13 cellular contexts compared by ENCODE assay signal in the genomic region with DNA sequence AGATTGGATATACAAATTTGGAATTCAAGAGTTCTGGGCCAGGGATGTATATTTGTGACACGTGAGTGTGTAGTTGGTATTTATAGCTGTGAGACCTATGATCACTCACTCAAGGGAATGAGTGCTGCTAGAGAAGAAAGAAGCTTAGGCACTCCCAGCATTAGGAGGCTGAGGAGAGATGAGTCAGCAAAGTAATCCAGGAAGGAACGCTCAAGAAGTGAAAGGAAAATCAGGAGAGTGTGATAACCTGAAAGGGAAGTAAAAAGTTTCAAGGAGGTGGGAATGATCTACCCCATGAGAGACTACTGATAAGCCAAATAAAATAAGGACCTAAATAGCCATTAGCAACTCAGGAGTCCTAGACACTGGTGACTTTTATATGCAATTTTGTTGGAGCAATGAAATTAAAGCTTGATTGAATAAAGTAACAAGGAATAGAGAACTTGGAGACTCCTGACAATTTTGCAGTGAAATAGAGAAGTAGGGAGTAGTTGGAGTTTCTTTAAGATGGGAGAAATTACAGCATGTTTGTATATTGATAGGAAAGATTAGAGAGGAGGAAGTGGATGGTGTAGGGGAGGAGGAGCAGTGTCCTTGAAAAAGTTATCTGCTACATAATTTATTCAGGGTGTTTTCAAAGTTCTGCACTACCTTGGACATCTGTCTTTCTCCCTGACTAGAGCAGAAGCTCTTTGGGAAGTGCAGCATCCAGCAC.
DNase-seq lines count a peak whose midpoint lies in the region; ATAC-seq, FAIRE-seq and TF ChIP-seq lines count a peak whose summit lies in the region.
"Had no signal": no experiment of that assay in that cellular context is flagged by ENCODE, and none has a peak within 500 bp of the region (broad histone marks: within the 10 kb centered on the region; RNA-seq: fewer than 3 reads in every experiment).

No MANE protein-coding gene starts in this region.

- no peaks in the 10 kb centered on the region for H3K9me3 Mint-ChIP-seq in CD4-positive, alpha-beta T cell
- H3K9me3 Mint-ChIP-seq: activated naive CD4-positive, alpha-beta T cell treated with anti-CD3 and anti-CD28 coated beads, Interleukin-2, amount 10 ng/mL, durations not matched to agents 7 days and 5 days had no signal

- no peak overlapping the region for H3K4me3 Mint-ChIP-seq in CD4-positive, alpha-beta T cell
- H3K4me3 Mint-ChIP-seq: activated naive CD4-positive, alpha-beta T cell treated with anti-CD3 and anti-CD28 coated beads, Interleukin-2, amount 10 ng/mL, durations not matched to agents 7 days and 5 days had no signal

- H3K36me3 Mint-ChIP-seq in CD4-positive, alpha-beta T cell (ENCODE audit: low read depth): no peaks in the 10 kb centered on the region
- H3K36me3 Mint-ChIP-seq: activated naive CD4-positive, alpha-beta T cell treated with anti-CD3 and anti-CD28 coated beads, Interleukin-2, amount 10 ng/mL, durations not matched to agents 7 days and 5 days had no signal

- TF ChIP-seq POLR2A in GM12891 (IDR thresholded peaks at IDR 0.05; ENCODE audit: low read depth, low read length): no peak

- POLR2A ChIA-PET in CD4-positive, alpha-beta T cell (lab: Charles Lee): no interaction called here

- no peaks in the 10 kb centered on the region for H3K36me3 ChIP-seq in cardiac muscle cell
- no peaks in the 10 kb centered on the region for H3K36me3 ChIP-seq in upper lobe of right lung
- H3K36me3 ChIP-seq: BE2C, tibial nerve had no signal

- H3K9me3 ChIP-seq in cardiac muscle cell (ENCODE audit: low read depth): no peaks in the 10 kb centered on the region
- no peaks in the 10 kb centered on the region for H3K9me3 ChIP-seq in upper lobe of right lung
- no peaks in the 10 kb centered on the region for H3K9me3 ChIP-seq in CD4-positive, alpha-beta T cell (ENCODE audit: control insufficient read depth, low read length)
- H3K9me3 ChIP-seq: BE2C, tibial nerve had no signal

- H3K27me3 ChIP-seq in cardiac muscle cell (no peaks in the 10 kb centered on the region), upper lobe of right lung (no peaks in the 10 kb centered on the region)
- H3K27me3 ChIP-seq in CD4-positive, alpha-beta T cell (ENCODE audit: control insufficient read depth, insufficient read depth, low read length): no peaks in the 10 kb centered on the region
- H3K27me3 ChIP-seq: BE2C, tibial nerve had no signal

- TF ChIP-seq CTCF in cardiac muscle cell (IDR thresholded peaks at IDR 0.05; ENCODE audit: low read depth, low read length): no peak
- no peak for TF ChIP-seq CTCF in fibroblast of pulmonary artery (IDR thresholded peaks at IDR 0.05; ENCODE audit: low read length, missing control alignments)
- TF ChIP-seq CTCF in upper lobe of right lung (IDR thresholded peaks at IDR 0.05): no peak
- no peak for TF ChIP-seq CTCF in CD4-positive, alpha-beta T cell (IDR thresholded peaks at IDR 0.05)

- intact Hi-C loops in left ventricle myocardium superior (cut with micrococcal nuclease): no loop called here
- intact Hi-C loops in upper lobe of right lung (cut with DNase I): no loop called here
- intact Hi-C loops in CD4-positive, alpha-beta T cell (cut with DNase I, micrococcal nuclease): loop anchor here in 1 of 2 experiments (5.0 to 10.0 kb wide), 2 partner anchors 887 to 1005 kb away; no protein-coding TSS in a partner anchor

- FAIRE-seq in GM12891 (lab: Jason Lieb, UNC): no peak

- no peak overlapping the region for H3K4me3 ChIP-seq in cardiac muscle cell
- H3K4me3 ChIP-seq in fibroblast of pulmonary artery (replicated peaks; ENCODE audit: low read depth, low read length): no peak overlapping the region
- no peak overlapping the region for H3K4me3 ChIP-seq in upper lobe of right lung
- H3K4me3 ChIP-seq: tibial nerve had no signal

- H3K27me3 Mint-ChIP-seq in CD4-positive, alpha-beta T cell: no peaks in the 10 kb centered on the region
- H3K27me3 Mint-ChIP-seq: activated naive CD4-positive, alpha-beta T cell treated with anti-CD3 and anti-CD28 coated beads, Interleukin-2, amount 10 ng/mL, durations not matched to agents 7 days and 5 days had no signal

- ATAC-seq in left ventricle myocardium superior (no peak), SK-N-SH treated with all-trans-retinoic acid at 6 μM for 48 hours (peak; percentile 68), upper lobe of right lung (peak; percentile 37)
- no peak for ATAC-seq in CD4-positive, alpha-beta T cell (ENCODE audit: poor library complexity)

- CTCF ChIA-PET in CD4-positive, alpha-beta T cell (lab: Charles Lee): interaction anchor here (1.8 kb wide), 1 partner anchor 12 kb away, joined by 6 read pairs; no protein-coding TSS in a partner anchor

- H3K4me1 Mint-ChIP-seq in CD4-positive, alpha-beta T cell (ENCODE audit: low read depth): no peaks in the 10 kb centered on the region

- H3K27ac ChIP-seq in cardiac muscle cell (peak overlapping the region; percentile 31), upper lobe of right lung (no peak overlapping the region)
- H3K27ac ChIP-seq in CD4-positive, alpha-beta T cell (ENCODE audit: low read depth, low read length): no peak overlapping the region
- H3K27ac ChIP-seq: tibial nerve had no signal

- no peak overlapping the region for H3K27ac Mint-ChIP-seq in CD4-positive, alpha-beta T cell
- H3K27ac Mint-ChIP-seq: activated naive CD4-positive, alpha-beta T cell treated with anti-CD3 and anti-CD28 coated beads, Interleukin-2, amount 10 ng/mL, durations not matched to agents 7 days and 5 days had no signal

- H3K4me1 ChIP-seq in cardiac muscle cell (ENCODE audit: low read depth) (peaks cover 21% of the 10 kb centered on the region), upper lobe of right lung (peaks cover 6% of the 10 kb centered on the region)
- H3K4me1 ChIP-seq: BE2C had no signal

- DNase-seq in cardiac muscle cell (ENCODE audit: low read depth in 1 of 2, low spot score in 1 of 2) (peak in 1 of 2 donors; percentile 61), left ventricle myocardium superior (no peak), fibroblast of pulmonary artery (ENCODE audit: low read depth) (peak; percentile 69), upper lobe of right lung (no peak), GM12891 (ENCODE audit: insufficient read length, low spot score) (no peak), 8988T (no peak)
- DNase-seq in CD4-positive, alpha-beta T cell: no peak
- DNase-seq: activated CD4-positive, alpha-beta T cell treated with anti-CD3 and anti-CD28 coated beads, Interleukin-2, amount 50 U/mL, for 1 hour; activated naive CD4-positive, alpha-beta T cell treated with anti-CD3 and anti-CD28 coated beads, Interleukin-2, amount 10 ng/mL, durations not matched to agents 7 days and 5 days; BE2C; NCI-H2107 had no signal

TF ChIP-seq in SK-N-SH treated with all-trans-retinoic acid at 6 μM for 48 hours, 23 proteins besides CTCF, POLR2A, EP300 and RAD21 (continues in another document):
- TF ChIP-seq ARNTL (CRISPR knock-in tag; IDR thresholded peaks at IDR 0.05; ENCODE audit: borderline replicate concordance, low read depth) (no peak), TCF4 (CRISPR knock-in tag; IDR thresholded peaks at IDR 0.05; ENCODE audit: borderline replicate concordance) (no peak), TSHZ2 (CRISPR knock-in tag; IDR thresholded peaks at IDR 0.05) (no peak)

TF ChIP-seq in GM12891, 5 proteins besides CTCF, POLR2A, EP300 and RAD21:
- TF ChIP-seq SPI1 (IDR thresholded peaks at IDR 0.05; ENCODE audit: low read depth, low read length): no peak
- TF ChIP-seq POLR2AphosphoS5 (IDR thresholded peaks at IDR 0.05; ENCODE audit: low read depth, low read length): no peak
- TF ChIP-seq PAX5 (IDR thresholded peaks at IDR 0.05; ENCODE audit: insufficient read depth, low read length, severe bottlenecking): no peak
- no peak for TF ChIP-seq POU2F2 (IDR thresholded peaks at IDR 0.05; ENCODE audit: low read depth, low read length)
- no peak for TF ChIP-seq TAF1 (IDR thresholded peaks at IDR 0.05; ENCODE audit: low read depth, low read length)

Comparison
In these comparisons a context has a peak if more than half of its experiments do, and no peak if none do; other contexts are left out.
1. ATAC-seq: peak in SK-N-SH treated with all-trans-retinoic acid at 6 μM for 48 hours (single experiment) and upper lobe of right lung (single experiment); none in left ventricle myocardium superior (single experiment) and CD4-positive, alpha-beta T cell (single experiment).